In the genomic region with DNA sequence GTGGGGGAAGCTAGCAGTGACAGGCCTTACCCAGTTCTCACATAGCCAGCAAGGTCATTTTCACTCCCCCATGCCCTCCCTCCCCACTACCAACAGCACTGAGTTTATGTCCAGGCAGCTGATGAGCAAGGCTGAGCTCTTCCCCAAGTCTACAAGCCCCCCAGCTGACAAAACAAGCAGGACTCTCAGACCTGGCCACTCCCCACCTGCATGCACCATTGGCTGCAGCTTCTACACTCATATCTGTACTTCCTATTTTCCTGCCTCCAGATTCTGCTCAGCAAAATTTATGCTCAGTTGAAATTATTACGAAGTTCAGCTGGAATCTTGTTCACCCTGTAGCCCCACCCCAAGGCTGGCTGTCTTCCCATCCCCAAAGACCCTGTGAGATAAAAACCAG, we compare ENCODE assay signal across 31 cellular contexts.
"Had no signal": no experiment of that assay in that cellular context is flagged by ENCODE, and none has a peak within 500 bp of the region (broad histone marks: within the 10 kb centered on the region; RNA-seq: fewer than 3 reads in every experiment).

No MANE protein-coding gene starts in this region.

- H3K36me3 ChIP-seq: adrenal gland, brain microvascular endothelial cell, gastroesophageal sphincter, pancreas, prostate gland, upper lobe of left lung had no signal

- H3K27ac ChIP-seq: adrenal gland, brain microvascular endothelial cell, gastroesophageal sphincter, hepatocyte, pancreas, prostate gland, skin epidermis, upper lobe of left lung had no signal

- H3K9me3 ChIP-seq: adrenal gland, gastroesophageal sphincter, pancreas, prostate gland, upper lobe of left lung had no signal

- H2AFZ ChIP-seq: hepatocyte had no signal

- DNase-seq: activated CD4-positive, alpha-beta T cell treated with anti-CD3 and anti-CD28 coated beads for 36 hours; activated CD4-positive, CD25-positive, alpha-beta regulatory T cell; activated CD8-positive, alpha-beta memory T cell treated with anti-CD3 and anti-CD28 coated beads, Interleukin-2, amount 10 ng/mL, durations not matched to agents 7 days and 5 days; activated CD8-positive, alpha-beta T cell treated with anti-CD3 and anti-CD28 coated beads, Interleukin-2, amount 10 ng/mL, durations not matched to agents 7 days and 5 days; activated effector memory CD4-positive, alpha-beta T cell treated with Interleukin-2 at 50 U/mL for 16 hours; activated naive CD4-positive, alpha-beta T cell treated with Interleukin-2 at 50 U/mL for 16 hours; activated naive CD8-positive, alpha-beta T cell treated with anti-CD3 and anti-CD28 coated beads for 36 hours; activated T-cell treated with anti-CD3 and anti-CD28 coated beads, Interleukin-2, amount 50 U/mL, for 72 hours; adrenal gland; aorta; brain microvascular endothelial cell; caudate nucleus; cortex of kidney; effector memory CD8-positive, alpha-beta T cell; left ventricle myocardium superior; naive B cell; nucleus accumbens; pancreas; retina; stimulated activated CD4-positive, alpha-beta T cell treated with anti-CD3 and anti-CD28 coated beads, Interleukin-12 subunit alpha, Interleukin-12 subunit beta, amount 100 ng/mL, for 4 hours; stimulated activated CD4-positive, alpha-beta T cell treated with anti-CD3 and anti-CD28 coated beads, Interleukin-4, amount 100 ng/mL, for 24 hours; stimulated activated naive CD8-positive, alpha-beta T cell treated with anti-CD3 and anti-CD28 coated beads, Interleukin-15, amount 100 ng/mL, for 72 hours; substantia nigra had no signal

- H3K79me2 ChIP-seq: hepatocyte had no signal

- H3K27me3 ChIP-seq: adrenal gland, brain microvascular endothelial cell, gastroesophageal sphincter, hepatocyte, pancreas, upper lobe of left lung had no signal

- H3K4me3 ChIP-seq: adrenal gland, gastroesophageal sphincter, hepatocyte, pancreas, prostate gland, skin epidermis, upper lobe of left lung had no signal

- H3K4me3 Mint-ChIP-seq: activated CD4-positive, alpha-beta T cell treated with anti-CD3 and anti-CD28 coated beads for 36 hours; activated CD8-positive, alpha-beta memory T cell treated with anti-CD3 and anti-CD28 coated beads, Interleukin-2, amount 10 ng/mL, durations not matched to agents 7 days and 5 days; activated CD8-positive, alpha-beta T cell treated with anti-CD3 and anti-CD28 coated beads, Interleukin-2, amount 10 ng/mL, durations not matched to agents 7 days and 5 days; activated naive CD8-positive, alpha-beta T cell treated with anti-CD3 and anti-CD28 coated beads for 36 hours; activated T-cell treated with anti-CD3 and anti-CD28 coated beads, Interleukin-2, amount 50 U/mL, for 72 hours; effector memory CD8-positive, alpha-beta T cell; naive B cell; stimulated activated memory B cell treated with anti-CD40 and anti-IgM and Interleukin-4, amounts not matched to agents 10 μg/mL and 1 μg/mL and 100 μg/mL, for 72 hours; stimulated activated naive CD8-positive, alpha-beta T cell treated with anti-CD3 and anti-CD28 coated beads, Interleukin-15, amount 100 ng/mL, for 72 hours had no signal

- H3K27ac Mint-ChIP-seq: activated CD4-positive, alpha-beta T cell treated with anti-CD3 and anti-CD28 coated beads for 36 hours; activated CD8-positive, alpha-beta memory T cell treated with anti-CD3 and anti-CD28 coated beads, Interleukin-2, amount 10 ng/mL, durations not matched to agents 7 days and 5 days; activated CD8-positive, alpha-beta T cell treated with anti-CD3 and anti-CD28 coated beads, Interleukin-2, amount 10 ng/mL, durations not matched to agents 7 days and 5 days; activated naive CD8-positive, alpha-beta T cell treated with anti-CD3 and anti-CD28 coated beads for 36 hours; activated T-cell treated with anti-CD3 and anti-CD28 coated beads, Interleukin-2, amount 50 U/mL, for 72 hours; effector memory CD8-positive, alpha-beta T cell; naive B cell; stimulated activated memory B cell treated with anti-CD40 and anti-IgM and Interleukin-4, amounts not matched to agents 10 μg/mL and 1 μg/mL and 100 μg/mL, for 72 hours; stimulated activated naive CD8-positive, alpha-beta T cell treated with anti-CD3 and anti-CD28 coated beads, Interleukin-15, amount 100 ng/mL, for 72 hours had no signal

- H3K27me3 Mint-ChIP-seq: activated CD4-positive, alpha-beta T cell treated with anti-CD3 and anti-CD28 coated beads for 36 hours; activated CD8-positive, alpha-beta memory T cell treated with anti-CD3 and anti-CD28 coated beads, Interleukin-2, amount 10 ng/mL, durations not matched to agents 7 days and 5 days; effector memory CD8-positive, alpha-beta T cell; naive B cell; stimulated activated memory B cell treated with anti-CD40 and anti-IgM and Interleukin-4, amounts not matched to agents 10 μg/mL and 1 μg/mL and 100 μg/mL, for 72 hours; stimulated activated naive CD8-positive, alpha-beta T cell treated with anti-CD3 and anti-CD28 coated beads, Interleukin-15, amount 100 ng/mL, for 72 hours had no signal

- H3K9me3 Mint-ChIP-seq: activated naive CD8-positive, alpha-beta T cell treated with anti-CD3 and anti-CD28 coated beads for 36 hours; activated T-cell treated with anti-CD3 and anti-CD28 coated beads, Interleukin-2, amount 50 U/mL, for 72 hours; effector memory CD8-positive, alpha-beta T cell; naive B cell; stimulated activated memory B cell treated with anti-CD40 and anti-IgM and Interleukin-4, amounts not matched to agents 10 μg/mL and 1 μg/mL and 100 μg/mL, for 72 hours; stimulated activated naive CD8-positive, alpha-beta T cell treated with anti-CD3 and anti-CD28 coated beads, Interleukin-15, amount 100 ng/mL, for 72 hours had no signal

- FAIRE-seq: endothelial cell of umbilical vein, pancreas had no signal

- ATAC-seq: activated CD4-positive, alpha-beta T cell treated with anti-CD3 and anti-CD28 coated beads for 36 hours; activated CD8-positive, alpha-beta memory T cell treated with anti-CD3 and anti-CD28 coated beads, Interleukin-2, amount 10 ng/mL, durations not matched to agents 7 days and 5 days; activated CD8-positive, alpha-beta T cell treated with anti-CD3 and anti-CD28 coated beads, Interleukin-2, amount 10 ng/mL, durations not matched to agents 7 days and 5 days; activated T-cell treated with anti-CD3 and anti-CD28 coated beads, Interleukin-2, amount 50 U/mL, for 72 hours; effector memory CD8-positive, alpha-beta T cell; gastroesophageal sphincter; left ventricle myocardium superior; pancreas; sciatic nerve; stimulated activated memory B cell treated with anti-CD40 and anti-IgM and Interleukin-4, amounts not matched to agents 10 μg/mL and 1 μg/mL and 100 μg/mL, for 72 hours; stimulated activated naive CD8-positive, alpha-beta T cell treated with anti-CD3 and anti-CD28 coated beads, Interleukin-15, amount 100 ng/mL, for 72 hours had no signal

- H3K36me3 Mint-ChIP-seq: activated CD8-positive, alpha-beta memory T cell treated with anti-CD3 and anti-CD28 coated beads, Interleukin-2, amount 10 ng/mL, durations not matched to agents 7 days and 5 days; activated naive CD8-positive, alpha-beta T cell treated with anti-CD3 and anti-CD28 coated beads for 36 hours; naive B cell; stimulated activated memory B cell treated with anti-CD40 and anti-IgM and Interleukin-4, amounts not matched to agents 10 μg/mL and 1 μg/mL and 100 μg/mL, for 72 hours had no signal

- H3K4me2 ChIP-seq: hepatocyte had no signal

- H3K4me1 ChIP-seq: adrenal gland, gastroesophageal sphincter, pancreas, prostate gland, upper lobe of left lung had no signal

- H3K4me1 Mint-ChIP-seq: activated CD4-positive, alpha-beta T cell treated with anti-CD3 and anti-CD28 coated beads for 36 hours; activated CD8-positive, alpha-beta memory T cell treated with anti-CD3 and anti-CD28 coated beads, Interleukin-2, amount 10 ng/mL, durations not matched to agents 7 days and 5 days; activated naive CD8-positive, alpha-beta T cell treated with anti-CD3 and anti-CD28 coated beads for 36 hours; naive B cell; stimulated activated memory B cell treated with anti-CD40 and anti-IgM and Interleukin-4, amounts not matched to agents 10 μg/mL and 1 μg/mL and 100 μg/mL, for 72 hours; stimulated activated naive CD8-positive, alpha-beta T cell treated with anti-CD3 and anti-CD28 coated beads, Interleukin-15, amount 100 ng/mL, for 72 hours had no signal
